ENCODE assay signal across 8 cellular contexts in genomic region chr17:40122944-40123810, GRCh38. TPM values are rescaled to one million over a fixed set of nuclear protein-coding genes. Genes with fewer than 3 reads are reported as not detected.
DNase-seq lines count a peak whose midpoint lies in the region; ATAC-seq and FAIRE-seq lines count a peak whose summit lies in the region.

No MANE protein-coding gene starts in this region.

- no peak for FAIRE-seq in small intestine (lab: Jason Lieb, UNC)

- WGBS in small intestine, 3 donors, result 0 to 1% (median 1%) methylated on average over 39 to 48 of the region's 48 CpGs

- in situ Hi-C loops in T47D (cut with HindIII; ENCODE audit: low pct_unique_long_range_greater_than_20kb, low sequenced_read_pairs), result no loop called here

- peaks cover 23 to 54% (median 34%) of the 10 kb centered on the region in 11 experiments for H4K20me1 ChIP-seq in BLaER1 treated with 17β-estradiol and CSF1 and Interleukin-3, amounts not matched to agents 10 nM and 100 nM

- H3K9me3 Mint-ChIP-seq in T-helper 1 cell treated with Interleukin-12 subunit alpha and Interleukin-12 subunit beta and Interleukin-4 antibody, amounts not matched to agents 30 μg/mL and 1 μg/mL, for 36 hours, result no peaks in the 10 kb centered on the region

- no peaks in the 10 kb centered on the region for H3K9me3 ChIP-seq in BLaER1 treated with 17β-estradiol and CSF1 and Interleukin-3, amounts not matched to agents 10 nM and 100 nM (replicated peaks in 1 of 11)
- no peaks in the 10 kb centered on the region for H3K9me3 ChIP-seq in MG63
- H3K9me3 ChIP-seq in small intestine (ENCODE audit: control insufficient read depth, low read depth), result no peaks in the 10 kb centered on the region

- peaks cover 31 to 45% (median 38%) of the 10 kb centered on the region in 10 experiments for H3K4me1 ChIP-seq in BLaER1 treated with 17β-estradiol and CSF1 and Interleukin-3, amounts not matched to agents 10 nM and 100 nM
- H3K4me1 ChIP-seq in small intestine (ENCODE audit: control insufficient read depth in 2 of 2, insufficient read depth in 1 of 2, low read depth in 1 of 2, low read length in 1 of 2), result peaks cover 0 to 5% of the 10 kb centered on the region in 2 donors

- H3K27ac Mint-ChIP-seq in T-helper 1 cell treated with Interleukin-12 subunit alpha and Interleukin-12 subunit beta and Interleukin-4 antibody, amounts not matched to agents 30 μg/mL and 1 μg/mL, for 36 hours, result peak overlapping the region; percentile 88

- H3K27me3 ChIP-seq in BLaER1 treated with 17β-estradiol and CSF1 and Interleukin-3, amounts not matched to agents 10 nM and 100 nM, result no peaks in the 10 kb centered on the region
- H3K27me3 ChIP-seq in MG63 (no peaks in the 10 kb centered on the region), small intestine (ENCODE audit: control insufficient read depth in 2 of 2, insufficient read depth in 2 of 2, low read length in 2 of 2) (no peaks in the 10 kb centered on the region)

- H3K4me2 ChIP-seq in BLaER1 treated with 17β-estradiol and CSF1 and Interleukin-3, amounts not matched to agents 10 nM and 100 nM, result peak overlapping the region; percentile 81 to 98 (median 94)

- no peaks in the 10 kb centered on the region for H3K27me3 Mint-ChIP-seq in T-helper 1 cell treated with Interleukin-12 subunit alpha and Interleukin-12 subunit beta and Interleukin-4 antibody, amounts not matched to agents 30 μg/mL and 1 μg/mL, for 36 hours (ENCODE audit: low read depth)

- DNase-seq in GM19238 (ENCODE audit: insufficient read length, low spot score), result peak; percentile 61
- peak; percentile 50 for DNase-seq in MG63
- DNase-seq in T47D (ENCODE audit: low read depth in 1 of 2, low spot score in 1 of 2), result peak; percentile 60 to 70
- DNase-seq in iPS-NIHi11 (ENCODE audit: low spot score), result peak; percentile 75
- DNase-seq in small intestine, result peak; percentile 59

- peak overlapping the region; percentile 92 to 99 (median 97) for H3K27ac ChIP-seq in BLaER1 treated with 17β-estradiol and CSF1 and Interleukin-3, amounts not matched to agents 10 nM and 100 nM
- H3K27ac ChIP-seq in small intestine (ENCODE audit: low read depth in 1 of 2, low read length in 1 of 2), result peak overlapping the region; percentile 89 to 93

- peak overlapping the region; percentile 97 to 100 (median 100) for H3K4me3 ChIP-seq in BLaER1 treated with 17β-estradiol and CSF1 and Interleukin-3, amounts not matched to agents 10 nM and 100 nM
- H3K4me3 ChIP-seq in MG63, result peak overlapping the region; percentile 90
- H3K4me3 ChIP-seq in small intestine (ENCODE audit: low read depth in 1 of 2, low read length in 2 of 2), result peak overlapping the region; percentile 83 to 93

- H3K4me1 Mint-ChIP-seq in T-helper 1 cell treated with Interleukin-12 subunit alpha and Interleukin-12 subunit beta and Interleukin-4 antibody, amounts not matched to agents 30 μg/mL and 1 μg/mL, for 36 hours (ENCODE audit: low read depth), result peaks cover 34% of the 10 kb centered on the region

- H3K36me3 ChIP-seq in BLaER1 treated with 17β-estradiol and CSF1 and Interleukin-3, amounts not matched to agents 10 nM and 100 nM, result peaks cover 27 to 36% (median 30%) of the 10 kb centered on the region in 11 experiments
- H3K36me3 ChIP-seq in MG63 (peaks cover 65% of the 10 kb centered on the region), small intestine (ENCODE audit: control insufficient read depth in 2 of 2, insufficient read depth in 2 of 2, low read length in 2 of 2) (peaks cover 3 to 5% of the 10 kb centered on the region in 2 donors)

- peaks cover 20% of the 10 kb centered on the region for H3K36me3 Mint-ChIP-seq in T-helper 1 cell treated with Interleukin-12 subunit alpha and Interleukin-12 subunit beta and Interleukin-4 antibody, amounts not matched to agents 30 μg/mL and 1 μg/mL, for 36 hours (ENCODE audit: low read depth)

- no peak for ATAC-seq in GM18870 (IDR thresholded peaks at IDR 0.05; ENCODE audit: unreplicated experiment)

- peak overlapping the region; percentile 96 to 99 (median 99) for H3K9ac ChIP-seq in BLaER1 treated with 17β-estradiol and CSF1 and Interleukin-3, amounts not matched to agents 10 nM and 100 nM

- peak overlapping the region; percentile 96 for H3K4me3 Mint-ChIP-seq in T-helper 1 cell treated with Interleukin-12 subunit alpha and Interleukin-12 subunit beta and Interleukin-4 antibody, amounts not matched to agents 30 μg/mL and 1 μg/mL, for 36 hours

RNA-seq across cellular contexts. Expression of gene MSL1, which starts 1.4 kb away (rescaled TPM):
- 44.9 and 53.4 TPM in 2 replicates for total RNA-seq in MG63 (2014; rRNA removed; shearing (Covaris generic); ENCODE audit: low replicate concordance)
- polyA plus RNA-seq in small intestine, result 10 to 100 TPM; 53.1 to 81.6 (median 57.0) TPM

RNA-seq across cellular contexts. Expression of gene CASC3, which starts 17.2 kb away (rescaled TPM):
- 50.2 and 63.6 TPM in 2 replicates for total RNA-seq in MG63 (2014; rRNA removed; shearing (Covaris generic); ENCODE audit: low replicate concordance)
- 10 to 100 TPM; 24.2 to 36.9 (median 28.6) TPM for polyA plus RNA-seq in small intestine

RNA-seq across cellular contexts. Expression of gene NR1D1, which starts 22.8 kb away (rescaled TPM):
- 0.07 and 1.3 TPM in 2 replicates for total RNA-seq in MG63 (2014; rRNA removed; shearing (Covaris generic); ENCODE audit: low replicate concordance)
- polyA plus RNA-seq in small intestine, result 10 to 100 TPM in 2 of 3 donors, 1 to 10 TPM in 1; 8.5 to 25.1 (median 15.7) TPM

RNA-seq across cellular contexts. Expression of gene RAPGEFL1, which starts 54.1 kb away (rescaled TPM):
- total RNA-seq in MG63 (2014; rRNA removed; shearing (Covaris generic); ENCODE audit: low replicate concordance), result 0.27 and 2.0 TPM in 2 replicates
- polyA plus RNA-seq in small intestine, result 100 to 1,000 TPM in 1 of 3 donors, 10 to 100 TPM in 2; 37.2 to 121 (median 78.6) TPM
